ENCODE assay signal across 12 cellular contexts in the genomic region with DNA sequence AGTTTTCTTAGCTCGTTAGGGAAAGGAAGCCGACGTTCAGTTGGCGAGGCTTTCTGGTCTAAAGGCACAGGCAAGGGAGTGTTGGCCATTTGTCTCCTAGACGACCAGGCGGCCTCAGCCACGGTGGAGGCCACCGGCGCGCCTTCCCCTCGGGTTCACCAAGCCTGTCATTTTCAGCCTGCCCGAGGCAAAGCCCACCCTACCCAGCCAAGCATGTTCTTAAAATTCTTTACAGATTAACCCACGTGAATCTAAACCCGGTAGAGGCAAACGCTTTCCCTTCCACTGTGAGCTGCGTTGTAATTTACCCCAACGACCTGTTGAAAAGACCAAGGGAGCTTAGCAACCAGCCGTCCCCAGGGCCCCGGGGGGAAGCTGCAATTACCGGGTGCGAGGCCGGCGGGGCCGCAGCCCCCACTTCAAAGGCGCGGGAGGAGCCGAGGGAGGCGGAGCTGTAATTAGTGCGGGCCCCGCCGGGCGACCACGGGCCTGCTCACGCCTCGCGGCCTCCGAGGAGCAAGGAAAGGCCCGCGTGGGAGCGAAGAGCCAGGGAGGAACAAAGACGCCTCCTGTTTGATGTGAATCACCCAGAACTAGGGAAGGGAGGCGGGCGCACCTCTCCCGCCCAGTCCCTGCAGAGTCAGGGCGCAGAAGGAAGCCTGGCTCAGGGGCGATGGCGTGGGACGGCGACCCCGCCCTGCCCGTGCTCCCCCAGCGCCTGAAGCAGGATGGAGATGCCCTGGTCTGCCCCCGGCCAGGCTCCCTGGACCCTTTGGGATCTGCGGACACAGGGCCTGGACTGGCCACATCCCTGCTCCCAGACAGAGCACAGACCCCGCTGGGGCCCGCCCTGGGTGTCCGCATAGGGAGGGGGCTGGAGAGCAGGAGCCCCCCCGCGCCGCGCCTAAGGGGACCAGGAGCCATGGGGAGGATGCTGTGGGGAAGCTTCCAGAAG. TPM values are rescaled to one million over a fixed set of nuclear protein-coding genes. Genes with fewer than 3 reads are reported as not detected.
DNase-seq lines count a peak whose midpoint lies in the region; ATAC-seq, FAIRE-seq and TF ChIP-seq lines count a peak whose summit lies in the region.
"Had no signal": no experiment of that assay in that cellular context is flagged by ENCODE, and none has a peak within 500 bp of the region (broad histone marks: within the 10 kb centered on the region; RNA-seq: fewer than 3 reads in every experiment).

No MANE protein-coding gene starts in this region.

- TF ChIP-seq POLR2A in endothelial cell of umbilical vein (IDR thresholded peaks at IDR 0.05; ENCODE audit: low read depth, low read length), result no peak

- H3K4me1 Mint-ChIP-seq in progenitor cell of endocrine pancreas (ENCODE audit: low read depth), result peaks cover 7% of the 10 kb centered on the region

- CTCF ChIA-PET in endothelial cell of umbilical vein (lab: Charles Lee), result no interaction called here

- H3K4me1 ChIP-seq in endothelial cell of umbilical vein (ENCODE audit: control insufficient read depth, extremely low read depth, insufficient read depth, low read length), result no peaks in the 10 kb centered on the region
- H3K4me1 ChIP-seq: parathyroid adenoma had no signal

- H3K4me2 ChIP-seq in endothelial cell of umbilical vein (ENCODE audit: insufficient read depth, low read length), result no peak overlapping the region

- peaks cover 49% of the 10 kb centered on the region for H3K27me3 Mint-ChIP-seq in progenitor cell of endocrine pancreas

- H3K36me3 Mint-ChIP-seq in progenitor cell of endocrine pancreas (ENCODE audit: insufficient read depth), result no peaks in the 10 kb centered on the region

- no peaks in the 10 kb centered on the region for H3K9me3 ChIP-seq in endothelial cell of umbilical vein (replicated peaks; ENCODE audit: control insufficient read depth, insufficient read depth, low read length)

- ATAC-seq in HG03521 (IDR thresholded peaks at IDR 0.05; ENCODE audit: unreplicated experiment), result no peak

- peak overlapping the region; percentile 5 for H3K27ac Mint-ChIP-seq in progenitor cell of endocrine pancreas

- H2AFZ ChIP-seq in endothelial cell of umbilical vein (ENCODE audit: low read depth, low read length), result no peak overlapping the region
- H2AFZ ChIP-seq: parathyroid adenoma had no signal

- no TSS peak for BruUV-seq in endothelial cell of umbilical vein (replicated peaks; lab: Mats Ljungman, UMichigan)

- TF ChIP-seq CTCF in endothelial cell of umbilical vein (IDR thresholded peaks at IDR 0.05; ENCODE audit: extremely low read depth in 1 of 2, insufficient read depth in 1 of 2, low read depth in 1 of 2, low read length in 2 of 2) (no peak), progenitor cell of endocrine pancreas (IDR thresholded peaks at IDR 0.05; ENCODE audit: unreplicated experiment) (no peak)

- POLR2A ChIA-PET in endothelial cell of umbilical vein (lab: Charles Lee), result no interaction called here

- no peaks in the 10 kb centered on the region for H4K20me1 ChIP-seq in endothelial cell of umbilical vein (replicated peaks; ENCODE audit: control insufficient read depth, extremely low read depth, insufficient read depth, low read length)

- H3K9ac ChIP-seq in endothelial cell of umbilical vein (replicated peaks; ENCODE audit: extremely low read depth, insufficient read depth, low read length), result no peak overlapping the region
- H3K9ac ChIP-seq: parathyroid adenoma had no signal

- DNase-seq in H7 (peak; percentile 86), NCI-H69 (lab: John Stamatoyannopoulos, UW) (peak; percentile 98), endothelial cell of umbilical vein (ENCODE audit: low read depth, low spot score) (no peak), progenitor cell of endocrine pancreas (ENCODE audit: low spot score, unreplicated experiment) (no peak), midbrain (lab: John Stamatoyannopoulos, UW) (no peak), SW 1271 (lab: John Stamatoyannopoulos, UW) (no peak)
- DNase-seq: DND-41, NCI-H2029 treated with DMSO at 0.1 percent for 48 hours had no signal

- H3K4me3 Mint-ChIP-seq in progenitor cell of endocrine pancreas (ENCODE audit: low read depth), result peak overlapping the region; percentile 40

- no peaks in the 10 kb centered on the region for H3K9me3 Mint-ChIP-seq in progenitor cell of endocrine pancreas (ENCODE audit: low read depth)

- peak overlapping the region; percentile 19; the same call in 1 of the 2 replicates for H3K4me3 ChIP-seq in H7 (ENCODE audit: insufficient read depth, low read depth, low read length)
- H3K4me3 ChIP-seq in endothelial cell of umbilical vein (replicated peaks in 1 of 3; ENCODE audit: insufficient read depth in 1 of 3, low read depth in 1 of 3, low read length in 3 of 3), result no peak overlapping the region

- H3K79me2 ChIP-seq in endothelial cell of umbilical vein (ENCODE audit: control insufficient read depth, insufficient read depth, low read length), result no peaks in the 10 kb centered on the region
- H3K79me2 ChIP-seq: parathyroid adenoma had no signal

- dilution Hi-C loops in endothelial cell of umbilical vein (cut with MboI; ENCODE audit: extremely low pct_ligation_motif_present, low sequenced_read_pairs), result no loop called here

- peaks cover 19% of the 10 kb centered on the region for H3K27me3 ChIP-seq in H7 (ENCODE audit: control insufficient read depth, insufficient read depth, low read length)
- peaks cover 40 to 57% of the 10 kb centered on the region in 2 experiments for H3K27me3 ChIP-seq in endothelial cell of umbilical vein (ENCODE audit: control insufficient read depth in 2 of 2, insufficient read depth in 2 of 2, low read length in 2 of 2)

- H3K36me3 ChIP-seq in H7 (replicated peaks; ENCODE audit: control insufficient read depth, insufficient read depth, low read length) (no peaks in the 10 kb centered on the region), endothelial cell of umbilical vein (ENCODE audit: control insufficient read depth in 2 of 2, extremely low read depth in 1 of 2, insufficient read depth in 2 of 2, low read length in 2 of 2) (no peaks in the 10 kb centered on the region)

- H3K27ac ChIP-seq in endothelial cell of umbilical vein (ENCODE audit: insufficient read depth, low read depth, low read length), result no peak overlapping the region
- H3K27ac ChIP-seq: parathyroid adenoma had no signal

- peak; percentile 35 for FAIRE-seq in endothelial cell of umbilical vein (lab: Jason Lieb, UNC)
- FAIRE-seq: H54 had no signal

- H3K9me1 ChIP-seq in endothelial cell of umbilical vein (replicated peaks; ENCODE audit: control insufficient read depth, extremely low read depth, insufficient read depth, low read length), result no peaks in the 10 kb centered on the region

- intact Hi-C loops in endothelial cell of umbilical vein (cut with micrococcal nuclease), result no loop called here

RNA-seq across cellular contexts. Expression of a gene that starts 12.1 kb away (rescaled TPM):
- total RNA-seq in H7 (2014; rRNA removed; shearing (Covaris generic)), result 1.0 and 1.8 TPM in 2 replicates
- total RNA-seq in endothelial cell of umbilical vein (not detected in 2 replicates), progenitor cell of endocrine pancreas (not detected in 2 replicates)
- polyA plus RNA-seq in endothelial cell of umbilical vein, result 0.01 TPM in 1 of 2 replicates, not detected in the other
- polyA plus RNA-seq in endothelial cell of umbilical vein (2011; cell fraction: cytosol; rRNA removed), result not detected in 2 replicates
- polyA plus RNA-seq in endothelial cell of umbilical vein (2011; cell fraction: nucleus; rRNA removed), result not detected in 2 replicates
- 0.08 TPM in 1 of 2 replicates, not detected in the other for polyA plus RNA-seq in endothelial cell of umbilical vein (2012)
- not detected in 2 replicates for polyA minus RNA-seq in endothelial cell of umbilical vein
- not detected for polyA minus RNA-seq in endothelial cell of umbilical vein (2011; cell fraction: cytosol; rRNA and poly(A)+ RNA removed)
- not detected in 2 replicates for polyA minus RNA-seq in endothelial cell of umbilical vein (2011; cell fraction: nucleus; rRNA and poly(A)+ RNA removed)
- total RNA-seq: SK-MEL-5 had no signal

RNA-seq across cellular contexts. Expression of a gene that starts 26.5 kb away (rescaled TPM):
- total RNA-seq in H7 (2014; rRNA removed; shearing (Covaris generic)), result not detected in 2 replicates
- not detected in 2 replicates for total RNA-seq in endothelial cell of umbilical vein
- not detected in 2 replicates for polyA plus RNA-seq in endothelial cell of umbilical vein
- polyA plus RNA-seq in endothelial cell of umbilical vein (2011; cell fraction: cytosol; rRNA removed), result not detected in 2 replicates
- not detected in 2 replicates for polyA plus RNA-seq in endothelial cell of umbilical vein (2011; cell fraction: nucleus; rRNA removed)
- polyA plus RNA-seq in endothelial cell of umbilical vein (2012), result not detected in 2 replicates
- polyA minus RNA-seq in endothelial cell of umbilical vein, result not detected in 2 replicates
- polyA minus RNA-seq in endothelial cell of umbilical vein (2011; cell fraction: cytosol; rRNA and poly(A)+ RNA removed), result not detected
- polyA minus RNA-seq in endothelial cell of umbilical vein (2011; cell fraction: nucleus; rRNA and poly(A)+ RNA removed), result not detected in 2 replicates
- not detected in 2 replicates for total RNA-seq in progenitor cell of endocrine pancreas
- total RNA-seq: SK-MEL-5 had no signal

RNA-seq across cellular contexts. Expression of a gene that starts 41.5 kb away (rescaled TPM):
- total RNA-seq in H7 (2014; rRNA removed; shearing (Covaris generic)), result 0.17 TPM in 1 of 2 replicates, not detected in the other
- total RNA-seq in endothelial cell of umbilical vein, result not detected in 2 replicates
- not detected in 2 replicates for polyA plus RNA-seq in endothelial cell of umbilical vein
- polyA plus RNA-seq in endothelial cell of umbilical vein (2011; cell fraction: cytosol; rRNA removed), result not detected in 2 replicates
- not detected in 2 replicates for polyA plus RNA-seq in endothelial cell of umbilical vein (2011; cell fraction: nucleus; rRNA removed)
- not detected in 2 replicates for polyA plus RNA-seq in endothelial cell of umbilical vein (2012)
- polyA minus RNA-seq in endothelial cell of umbilical vein, result not detected in 2 replicates
- not detected for polyA minus RNA-seq in endothelial cell of umbilical vein (2011; cell fraction: cytosol; rRNA and poly(A)+ RNA removed)
- polyA minus RNA-seq in endothelial cell of umbilical vein (2011; cell fraction: nucleus; rRNA and poly(A)+ RNA removed), result not detected in 2 replicates
- not detected in 2 replicates for total RNA-seq in progenitor cell of endocrine pancreas
- total RNA-seq: SK-MEL-5 had no signal

RNA-seq across cellular contexts. Expression of a gene that starts 56.7 kb away (rescaled TPM):
- not detected in 2 replicates for total RNA-seq in H7 (2014; rRNA removed; shearing (Covaris generic))
- total RNA-seq in endothelial cell of umbilical vein, result not detected in 2 replicates
- not detected in 2 replicates for polyA plus RNA-seq in endothelial cell of umbilical vein
- not detected in 2 replicates for polyA plus RNA-seq in endothelial cell of umbilical vein (2011; cell fraction: cytosol; rRNA removed)
- not detected in 2 replicates for polyA plus RNA-seq in endothelial cell of umbilical vein (2011; cell fraction: nucleus; rRNA removed)
- not detected in 2 replicates for polyA plus RNA-seq in endothelial cell of umbilical vein (2012)
- polyA minus RNA-seq in endothelial cell of umbilical vein, result not detected in 2 replicates
- not detected for polyA minus RNA-seq in endothelial cell of umbilical vein (2011; cell fraction: cytosol; rRNA and poly(A)+ RNA removed)
- not detected in 2 replicates for polyA minus RNA-seq in endothelial cell of umbilical vein (2011; cell fraction: nucleus; rRNA and poly(A)+ RNA removed)
- not detected in 2 replicates for total RNA-seq in progenitor cell of endocrine pancreas
- total RNA-seq: SK-MEL-5 had no signal

Comparison
In these comparisons a context has a peak if more than half of its experiments do, and no peak if none do; other contexts are left out.
1. DNase-seq: peak in H7 (single experiment) and NCI-H69 (single experiment); none in endothelial cell of umbilical vein (single experiment), progenitor cell of endocrine pancreas (single experiment), midbrain (single experiment) and SW 1271 (0 of 2).